32 cellular contexts compared by ENCODE assay signal in genomic region chr2:136985044-136985443, GRCh38.
A peak's percentile ranks its signal among the peaks of the same experiment; 100 is the strongest.
DNase-seq lines count a peak whose midpoint lies in the region; ATAC-seq and TF ChIP-seq lines count a peak whose summit lies in the region.
"Had no signal": no experiment of that assay in that cellular context is flagged by ENCODE, and none has a peak within 500 bp of the region (broad histone marks: within the 10 kb centered on the region; RNA-seq: fewer than 3 reads in every experiment).

No MANE protein-coding gene starts in this region.

- ATAC-seq in mucosa of descending colon: no peak
- no peak for ATAC-seq in HG03159 (IDR thresholded peaks at IDR 0.05; ENCODE audit: unreplicated experiment)
- ATAC-seq: activated CD8-positive, alpha-beta memory T cell treated with anti-CD3 and anti-CD28 coated beads, Interleukin-2, amount 10 ng/mL, durations not matched to agents 7 days and 5 days; activated T-cell treated with anti-CD3 and anti-CD28 coated beads, Interleukin-2, amount 50 U/mL, for 4 hours; CD8-positive, alpha-beta T cell; esophagus mucosa; K562; Right ventricle myocardium inferior; SK-N-SH treated with all-trans-retinoic acid at 6 μM for 48 hours had no signal

- H3K4me1 ChIP-seq in mucosa of descending colon (ENCODE audit: low read depth): no peaks in the 10 kb centered on the region
- H3K4me1 ChIP-seq: BE2C, uterus had no signal

- no peaks in the 10 kb centered on the region for H3K9me3 ChIP-seq in mucosa of descending colon
- H3K9me3 ChIP-seq: BE2C, thoracic aorta, uterus had no signal

- in situ Hi-C loops in GM13977 (cut with MboI; ENCODE audit: low pct_unique_long_range_greater_than_20kb, low sequenced_read_pairs, unreplicated experiment): no loop called here

- peak; percentile 41 for DNase-seq in AG10803 (ENCODE audit: low read depth)
- peak; percentile 21 for DNase-seq in NCI-H69 (lab: John Stamatoyannopoulos, UW)
- DNase-seq in epithelial cell of esophagus (ENCODE audit: low read depth): peak; percentile 72
- peak in 2 of 3 donors; percentile 23 to 39 for DNase-seq in mucosa of descending colon
- no peak for DNase-seq in GM13977 (ENCODE audit: low spot score)
- no peak for DNase-seq in GDM1 (lab: John Stamatoyannopoulos, UW)
- no peak for DNase-seq in pons (ENCODE audit: low spot score)
- DNase-seq: activated CD4-positive, CD25-positive, alpha-beta regulatory T cell; activated CD8-positive, alpha-beta memory T cell treated with anti-CD3 and anti-CD28 coated beads, Interleukin-2, amount 10 ng/mL, durations not matched to agents 7 days and 5 days; activated gamma-delta T cell; activated naive CD8-positive, alpha-beta T cell treated with anti-CD3 and anti-CD28 coated beads, Interleukin-2, amount 10 ng/mL, durations not matched to agents 7 days and 5 days; activated T-cell treated with anti-CD3 and anti-CD28 coated beads, Interleukin-2, amount 50 U/mL, for 4 hours; aorta; BE2C; CD8-positive, alpha-beta T cell; foreskin melanocyte; H7; kidney glomerular epithelial cell; NCI-H1092; NCI-H187; NCI-H524 treated with DMSO at 0.1 percent for 48 hours; nephron progenitor cell; PC-9; retina; stimulated activated CD4-positive, alpha-beta T cell treated with anti-CD3 and anti-CD28 coated beads, Interleukin-1b, Interleukin-23, amount 100 ng/mL, for 48 hours; uterus had no signal

- H3K4me3 ChIP-seq in AG10803 (ENCODE audit: low read length) (no peak overlapping the region), epithelial cell of esophagus (ENCODE audit: low read length) (no peak overlapping the region), mucosa of descending colon (no peak overlapping the region)
- H3K4me3 ChIP-seq: K562, PC-9, thoracic aorta, uterus had no signal

- no peaks in the 10 kb centered on the region for H3K36me3 ChIP-seq in mucosa of descending colon (ENCODE audit: low read depth)
- H3K36me3 ChIP-seq: BE2C, uterus had no signal

- no peak for TF ChIP-seq CTCF in AG10803 (conservative IDR thresholded peaks at IDR 0.05; ENCODE audit: low read length)
- TF ChIP-seq CTCF in epithelial cell of esophagus (IDR thresholded peaks at IDR 0.05; ENCODE audit: insufficient read depth, low read depth, low read length, missing control alignments): no peak
- TF ChIP-seq CTCF in mucosa of descending colon (IDR thresholded peaks at IDR 0.05): no peak
- no peak for TF ChIP-seq CTCF in GM13977 (IDR thresholded peaks at IDR 0.05; ENCODE audit: extremely low read depth, insufficient read depth, missing control alignments)

- intact Hi-C loops in mucosa of descending colon (cut with DNase I, micrococcal nuclease): no loop called here

Comparison
In these comparisons a context has a peak if more than half of its experiments do, and no peak if none do; other contexts are left out.
1. DNase-seq: peak in AG10803 (single experiment), NCI-H69 (single experiment), epithelial cell of esophagus (single experiment) and mucosa of descending colon (2 of 3); none in GM13977 (single experiment), GDM1 (single experiment) and pons (single experiment).